Comparison of ENCODE assay signal across 1 cellular context in the genomic region with DNA sequence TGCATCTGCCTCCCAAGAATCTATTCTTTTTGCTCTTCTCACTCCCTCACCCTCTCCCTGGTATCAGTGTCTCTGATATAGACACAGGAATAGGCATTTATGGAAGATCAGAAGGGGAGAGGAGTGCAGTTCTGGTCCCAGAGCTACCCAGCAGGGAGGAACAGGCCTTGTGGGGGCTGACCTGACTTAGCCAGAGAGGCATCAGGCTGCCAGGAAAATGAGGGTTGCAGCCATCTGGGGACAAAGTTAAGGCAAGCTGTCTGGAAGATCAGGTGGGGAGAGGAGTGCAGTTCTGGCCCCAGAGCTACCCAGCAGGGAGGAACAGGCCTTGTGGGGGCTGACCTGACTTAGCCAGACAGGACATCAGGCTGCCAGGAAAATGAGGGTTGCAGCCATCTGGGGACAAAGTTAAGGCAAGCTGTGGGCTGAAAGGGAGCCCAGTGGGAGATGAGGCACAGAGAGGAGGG.
TF ChIP-seq lines count a peak whose summit lies in the region.

No MANE protein-coding gene starts in this region.

TF ChIP-seq in HepG2, 621 proteins besides CTCF, POLR2A, EP300 and RAD21 (continued from another document):
- TF ChIP-seq, protein P1, sequence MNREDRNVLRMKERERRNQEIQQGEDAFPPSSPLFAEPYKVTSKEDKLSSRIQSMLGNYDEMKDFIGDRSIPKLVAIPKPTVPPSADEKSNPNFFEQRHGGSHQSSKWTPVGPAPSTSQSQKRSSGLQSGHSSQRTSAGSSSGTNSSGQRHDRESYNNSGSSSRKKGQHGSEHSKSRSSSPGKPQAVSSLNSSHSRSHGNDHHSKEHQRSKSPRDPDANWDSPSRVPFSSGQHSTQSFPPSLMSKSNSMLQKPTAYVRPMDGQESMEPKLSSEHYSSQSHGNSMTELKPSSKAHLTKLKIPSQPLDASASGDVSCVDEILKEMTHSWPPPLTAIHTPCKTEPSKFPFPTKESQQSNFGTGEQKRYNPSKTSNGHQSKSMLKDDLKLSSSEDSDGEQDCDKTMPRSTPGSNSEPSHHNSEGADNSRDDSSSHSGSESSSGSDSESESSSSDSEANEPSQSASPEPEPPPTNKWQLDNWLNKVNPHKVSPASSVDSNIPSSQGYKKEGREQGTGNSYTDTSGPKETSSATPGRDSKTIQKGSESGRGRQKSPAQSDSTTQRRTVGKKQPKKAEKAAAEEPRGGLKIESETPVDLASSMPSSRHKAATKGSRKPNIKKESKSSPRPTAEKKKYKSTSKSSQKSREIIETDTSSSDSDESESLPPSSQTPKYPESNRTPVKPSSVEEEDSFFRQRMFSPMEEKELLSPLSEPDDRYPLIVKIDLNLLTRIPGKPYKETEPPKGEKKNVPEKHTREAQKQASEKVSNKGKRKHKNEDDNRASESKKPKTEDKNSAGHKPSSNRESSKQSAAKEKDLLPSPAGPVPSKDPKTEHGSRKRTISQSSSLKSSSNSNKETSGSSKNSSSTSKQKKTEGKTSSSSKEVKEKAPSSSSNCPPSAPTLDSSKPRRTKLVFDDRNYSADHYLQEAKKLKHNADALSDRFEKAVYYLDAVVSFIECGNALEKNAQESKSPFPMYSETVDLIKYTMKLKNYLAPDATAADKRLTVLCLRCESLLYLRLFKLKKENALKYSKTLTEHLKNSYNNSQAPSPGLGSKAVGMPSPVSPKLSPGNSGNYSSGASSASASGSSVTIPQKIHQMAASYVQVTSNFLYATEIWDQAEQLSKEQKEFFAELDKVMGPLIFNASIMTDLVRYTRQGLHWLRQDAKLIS (CRISPR knock-in tag; IDR thresholded peaks at IDR 0.05) = 0 out of 2 replicates have a peak, but pooled peaks have one; percentile 14
- 0 out of 2 replicates have a peak, but pooled peaks have one; percentile 61 for TF ChIP-seq ZNF720 (CRISPR knock-in tag; IDR thresholded peaks at IDR 0.05)
- TF ChIP-seq, protein P2, sequence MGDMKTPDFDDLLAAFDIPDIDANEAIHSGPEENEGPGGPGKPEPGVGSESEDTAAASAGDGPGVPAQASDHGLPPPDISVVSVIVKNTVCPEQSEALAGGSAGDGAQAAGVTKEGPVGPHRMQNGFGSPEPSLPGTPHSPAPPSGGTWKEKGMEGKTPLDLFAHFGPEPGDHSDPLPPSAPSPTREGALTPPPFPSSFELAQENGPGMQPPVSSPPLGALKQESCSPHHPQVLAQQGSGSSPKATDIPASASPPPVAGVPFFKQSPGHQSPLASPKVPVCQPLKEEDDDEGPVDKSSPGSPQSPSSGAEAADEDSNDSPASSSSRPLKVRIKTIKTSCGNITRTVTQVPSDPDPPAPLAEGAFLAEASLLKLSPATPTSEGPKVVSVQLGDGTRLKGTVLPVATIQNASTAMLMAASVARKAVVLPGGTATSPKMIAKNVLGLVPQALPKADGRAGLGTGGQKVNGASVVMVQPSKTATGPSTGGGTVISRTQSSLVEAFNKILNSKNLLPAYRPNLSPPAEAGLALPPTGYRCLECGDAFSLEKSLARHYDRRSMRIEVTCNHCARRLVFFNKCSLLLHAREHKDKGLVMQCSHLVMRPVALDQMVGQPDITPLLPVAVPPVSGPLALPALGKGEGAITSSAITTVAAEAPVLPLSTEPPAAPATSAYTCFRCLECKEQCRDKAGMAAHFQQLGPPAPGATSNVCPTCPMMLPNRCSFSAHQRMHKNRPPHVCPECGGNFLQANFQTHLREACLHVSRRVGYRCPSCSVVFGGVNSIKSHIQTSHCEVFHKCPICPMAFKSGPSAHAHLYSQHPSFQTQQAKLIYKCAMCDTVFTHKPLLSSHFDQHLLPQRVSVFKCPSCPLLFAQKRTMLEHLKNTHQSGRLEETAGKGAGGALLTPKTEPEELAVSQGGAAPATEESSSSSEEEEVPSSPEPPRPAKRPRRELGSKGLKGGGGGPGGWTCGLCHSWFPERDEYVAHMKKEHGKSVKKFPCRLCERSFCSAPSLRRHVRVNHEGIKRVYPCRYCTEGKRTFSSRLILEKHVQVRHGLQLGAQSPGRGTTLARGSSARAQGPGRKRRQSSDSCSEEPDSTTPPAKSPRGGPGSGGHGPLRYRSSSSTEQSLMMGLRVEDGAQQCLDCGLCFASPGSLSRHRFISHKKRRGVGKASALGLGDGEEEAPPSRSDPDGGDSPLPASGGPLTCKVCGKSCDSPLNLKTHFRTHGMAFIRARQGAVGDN (CRISPR knock-in tag; IDR thresholded peaks at IDR 0.05) = peak; percentile 84
- TF ChIP-seq ZNF619 (CRISPR knock-in tag; IDR thresholded peaks at IDR 0.05) = no peak
- 0 out of 2 replicates have a peak, but pooled peaks have one; percentile 52 for TF ChIP-seq ZNF260 (CRISPR knock-in tag; IDR thresholded peaks at IDR 0.05; ENCODE audit: borderline replicate concordance, low read depth)
- peak; percentile 69; the same call in 1 of the 2 replicates for TF ChIP-seq ZNF383 (CRISPR knock-in tag; IDR thresholded peaks at IDR 0.05; ENCODE audit: borderline replicate concordance)
- TF ChIP-seq, protein P3, sequence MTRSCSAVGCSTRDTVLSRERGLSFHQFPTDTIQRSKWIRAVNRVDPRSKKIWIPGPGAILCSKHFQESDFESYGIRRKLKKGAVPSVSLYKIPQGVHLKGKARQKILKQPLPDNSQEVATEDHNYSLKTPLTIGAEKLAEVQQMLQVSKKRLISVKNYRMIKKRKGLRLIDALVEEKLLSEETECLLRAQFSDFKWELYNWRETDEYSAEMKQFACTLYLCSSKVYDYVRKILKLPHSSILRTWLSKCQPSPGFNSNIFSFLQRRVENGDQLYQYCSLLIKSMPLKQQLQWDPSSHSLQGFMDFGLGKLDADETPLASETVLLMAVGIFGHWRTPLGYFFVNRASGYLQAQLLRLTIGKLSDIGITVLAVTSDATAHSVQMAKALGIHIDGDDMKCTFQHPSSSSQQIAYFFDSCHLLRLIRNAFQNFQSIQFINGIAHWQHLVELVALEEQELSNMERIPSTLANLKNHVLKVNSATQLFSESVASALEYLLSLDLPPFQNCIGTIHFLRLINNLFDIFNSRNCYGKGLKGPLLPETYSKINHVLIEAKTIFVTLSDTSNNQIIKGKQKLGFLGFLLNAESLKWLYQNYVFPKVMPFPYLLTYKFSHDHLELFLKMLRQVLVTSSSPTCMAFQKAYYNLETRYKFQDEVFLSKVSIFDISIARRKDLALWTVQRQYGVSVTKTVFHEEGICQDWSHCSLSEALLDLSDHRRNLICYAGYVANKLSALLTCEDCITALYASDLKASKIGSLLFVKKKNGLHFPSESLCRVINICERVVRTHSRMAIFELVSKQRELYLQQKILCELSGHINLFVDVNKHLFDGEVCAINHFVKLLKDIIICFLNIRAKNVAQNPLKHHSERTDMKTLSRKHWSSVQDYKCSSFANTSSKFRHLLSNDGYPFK (CRISPR knock-in tag; IDR thresholded peaks at IDR 0.05; ENCODE audit: borderline replicate concordance) = peak; percentile 54
- TF ChIP-seq ZNF558 (CRISPR knock-in tag; IDR thresholded peaks at IDR 0.05; ENCODE audit: borderline replicate concordance) = 0 out of 2 replicates have a peak, but pooled peaks have one; percentile 1
- 0 out of 2 replicates have a peak, but pooled peaks have one; percentile 16 for TF ChIP-seq AHR (CRISPR knock-in tag; IDR thresholded peaks at IDR 0.05)
- TF ChIP-seq ARID2 (CRISPR knock-in tag; IDR thresholded peaks at IDR 0.05; ENCODE audit: borderline replicate concordance) = peak; percentile 18; the same call in 1 of the 2 replicates
- no peak for TF ChIP-seq XRCC5 (optimal IDR thresholded peaks at IDR 0.05; ENCODE audit: low read length)
- TF ChIP-seq MTA1 (CRISPR knock-in tag; IDR thresholded peaks at IDR 0.05; ENCODE audit: borderline replicate concordance) = 0 out of 2 replicates have a peak, but pooled peaks have one; percentile 13
- TF ChIP-seq, protein P4, sequence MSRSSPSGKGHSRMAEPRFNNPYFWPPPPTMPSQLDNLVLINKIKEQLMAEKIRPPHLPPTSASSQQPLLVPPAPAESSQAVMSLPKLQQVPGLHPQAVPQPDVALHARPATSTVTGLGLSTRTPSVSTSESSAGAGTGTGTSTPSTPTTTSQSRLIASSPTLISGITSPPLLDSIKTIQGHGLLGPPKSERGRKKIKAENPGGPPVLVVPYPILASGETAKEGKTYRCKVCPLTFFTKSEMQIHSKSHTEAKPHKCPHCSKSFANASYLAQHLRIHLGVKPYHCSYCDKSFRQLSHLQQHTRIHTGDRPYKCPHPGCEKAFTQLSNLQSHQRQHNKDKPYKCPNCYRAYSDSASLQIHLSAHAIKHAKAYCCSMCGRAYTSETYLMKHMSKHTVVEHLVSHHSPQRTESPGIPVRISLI (CRISPR knock-in tag; IDR thresholded peaks at IDR 0.05; ENCODE audit: borderline replicate concordance) = no peak
- TF ChIP-seq KDM2A (CRISPR knock-in tag; IDR thresholded peaks at IDR 0.05; ENCODE audit: borderline replicate concordance, low read depth) = peak; percentile 5; the same call in 1 of the 2 replicates
- TF ChIP-seq, protein P5, sequence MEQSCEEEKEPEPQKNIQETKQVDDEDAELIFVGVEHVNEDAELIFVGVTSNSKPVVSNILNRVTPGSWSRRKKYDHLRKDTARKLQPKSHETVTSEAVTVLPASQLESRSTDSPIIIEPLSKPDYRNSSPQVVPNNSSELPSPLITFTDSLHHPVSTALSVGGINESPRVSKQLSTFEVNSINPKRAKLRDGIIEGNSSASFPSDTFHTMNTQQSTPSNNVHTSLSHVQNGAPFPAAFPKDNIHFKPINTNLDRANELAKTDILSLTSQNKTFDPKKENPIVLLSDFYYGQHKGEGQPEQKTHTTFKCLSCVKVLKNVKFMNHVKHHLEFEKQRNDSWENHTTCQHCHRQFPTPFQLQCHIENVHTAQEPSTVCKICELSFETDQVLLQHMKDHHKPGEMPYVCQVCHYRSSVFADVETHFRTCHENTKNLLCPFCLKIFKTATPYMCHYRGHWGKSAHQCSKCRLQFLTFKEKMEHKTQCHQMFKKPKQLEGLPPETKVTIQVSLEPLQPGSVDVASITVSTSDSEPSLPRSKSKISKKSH (CRISPR knock-in tag; IDR thresholded peaks at IDR 0.05; ENCODE audit: borderline replicate concordance) = 0 out of 2 replicates have a peak, but pooled peaks have one; percentile 29
- TF ChIP-seq SRSF4 (IDR thresholded peaks at IDR 0.05; ENCODE audit: low read depth, low read length, poor library complexity, severe bottlenecking) = no peak
- TF ChIP-seq, protein P6, sequence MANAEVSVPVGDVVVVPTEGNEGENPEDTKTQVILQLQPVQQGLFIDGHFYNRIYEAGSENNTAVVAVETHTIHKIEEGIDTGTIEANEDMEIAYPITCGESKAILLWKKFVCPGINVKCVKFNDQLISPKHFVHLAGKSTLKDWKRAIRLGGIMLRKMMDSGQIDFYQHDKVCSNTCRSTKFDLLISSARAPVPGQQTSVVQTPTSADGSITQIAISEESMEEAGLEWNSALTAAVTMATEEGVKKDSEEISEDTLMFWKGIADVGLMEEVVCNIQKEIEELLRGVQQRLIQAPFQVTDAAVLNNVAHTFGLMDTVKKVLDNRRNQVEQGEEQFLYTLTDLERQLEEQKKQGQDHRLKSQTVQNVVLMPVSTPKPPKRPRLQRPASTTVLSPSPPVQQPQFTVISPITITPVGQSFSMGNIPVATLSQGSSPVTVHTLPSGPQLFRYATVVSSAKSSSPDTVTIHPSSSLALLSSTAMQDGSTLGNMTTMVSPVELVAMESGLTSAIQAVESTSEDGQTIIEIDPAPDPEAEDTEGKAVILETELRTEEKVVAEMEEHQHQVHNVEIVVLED (CRISPR knock-in tag; IDR thresholded peaks at IDR 0.05; ENCODE audit: borderline replicate concordance) = no peak
- TF ChIP-seq ZC3H4 (CRISPR knock-in tag; IDR thresholded peaks at IDR 0.05; ENCODE audit: borderline replicate concordance) = peak; percentile 79
- TF ChIP-seq ZNF780A (CRISPR knock-in tag; IDR thresholded peaks at IDR 0.05) = peak; percentile 51; the same call in 1 of the 2 replicates
- TF ChIP-seq, protein P7, sequence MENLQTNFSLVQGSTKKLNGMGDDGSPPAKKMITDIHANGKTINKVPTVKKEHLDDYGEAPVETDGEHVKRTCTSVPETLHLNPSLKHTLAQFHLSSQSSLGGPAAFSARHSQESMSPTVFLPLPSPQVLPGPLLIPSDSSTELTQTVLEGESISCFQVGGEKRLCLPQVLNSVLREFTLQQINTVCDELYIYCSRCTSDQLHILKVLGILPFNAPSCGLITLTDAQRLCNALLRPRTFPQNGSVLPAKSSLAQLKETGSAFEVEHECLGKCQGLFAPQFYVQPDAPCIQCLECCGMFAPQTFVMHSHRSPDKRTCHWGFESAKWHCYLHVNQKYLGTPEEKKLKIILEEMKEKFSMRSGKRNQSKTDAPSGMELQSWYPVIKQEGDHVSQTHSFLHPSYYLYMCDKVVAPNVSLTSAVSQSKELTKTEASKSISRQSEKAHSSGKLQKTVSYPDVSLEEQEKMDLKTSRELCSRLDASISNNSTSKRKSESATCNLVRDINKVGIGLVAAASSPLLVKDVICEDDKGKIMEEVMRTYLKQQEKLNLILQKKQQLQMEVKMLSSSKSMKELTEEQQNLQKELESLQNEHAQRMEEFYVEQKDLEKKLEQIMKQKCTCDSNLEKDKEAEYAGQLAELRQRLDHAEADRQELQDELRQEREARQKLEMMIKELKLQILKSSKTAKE (CRISPR knock-in tag; IDR thresholded peaks at IDR 0.05; ENCODE audit: borderline replicate concordance) = 0 out of 2 replicates have a peak, but pooled peaks have one; percentile 39
- TF ChIP-seq ZNF713 (CRISPR knock-in tag; IDR thresholded peaks at IDR 0.05) = 0 out of 2 replicates have a peak, but pooled peaks have one; percentile 31
- TF ChIP-seq ZNF782 (CRISPR knock-in tag; IDR thresholded peaks at IDR 0.05; ENCODE audit: borderline replicate concordance) = peak; percentile 95
